Comparison of ENCODE assay signal across 16 cellular contexts in the genomic region with DNA sequence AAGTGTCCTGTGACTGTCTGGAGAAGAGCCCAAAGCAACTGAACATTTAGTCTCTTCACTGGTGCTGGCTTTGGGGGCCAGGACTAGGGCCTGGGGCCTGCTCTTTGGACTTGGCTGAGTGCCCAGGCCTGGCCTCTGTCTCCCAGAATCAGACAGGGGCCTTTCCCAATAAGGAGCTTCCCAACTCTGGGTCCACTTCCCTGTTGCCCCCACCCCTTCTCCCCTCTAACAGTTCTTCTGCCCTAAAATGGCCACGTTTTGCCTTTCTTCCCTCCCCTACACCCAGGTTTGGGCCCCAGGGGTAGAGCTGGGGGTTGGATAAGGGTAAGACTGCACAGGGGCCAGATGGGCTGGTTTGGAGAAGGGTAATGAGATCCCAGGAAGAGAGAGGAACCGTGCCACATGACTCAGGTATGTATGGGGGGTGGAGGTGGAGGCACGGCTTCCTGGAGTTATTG. TPM values are rescaled to one million over a fixed set of nuclear protein-coding genes. Genes with fewer than 3 reads are reported as not detected.
DNase-seq lines count a peak whose midpoint lies in the region; ATAC-seq and TF ChIP-seq lines count a peak whose summit lies in the region.
"Had no signal": no experiment of that assay in that cellular context is flagged by ENCODE, and none has a peak within 500 bp of the region (broad histone marks: within the 10 kb centered on the region; RNA-seq: fewer than 3 reads in every experiment).

No MANE protein-coding gene starts in this region.

- peak overlapping the region; percentile 64 for H3K4me2 ChIP-seq in skeletal muscle satellite cell (ENCODE audit: low read length)
- H3K4me2 ChIP-seq: KMS-11 had no signal

- peak overlapping the region; percentile 82 for H3K27ac Mint-ChIP-seq in activated T-helper 17 cell treated with anti-CD3 and anti-CD28 coated beads, Interleukin-2, amount 50 U/mL, for 72 hours
- H3K27ac Mint-ChIP-seq: T-cell had no signal

- peaks cover 0 to 88% of the 10 kb centered on the region in 2 donors for H3K4me1 ChIP-seq in right atrium auricular region
- peaks cover 62% of the 10 kb centered on the region for H3K4me1 ChIP-seq in skeletal muscle satellite cell (ENCODE audit: control insufficient read depth, insufficient read depth, low read length)

- H3K27ac ChIP-seq in right atrium auricular region, result peak overlapping the region; percentile 38 to 47
- H3K27ac ChIP-seq: C4-2B, KMS-11 had no signal

- H3K27me3 ChIP-seq in right atrium auricular region, result no peaks in the 10 kb centered on the region
- no peaks in the 10 kb centered on the region for H3K27me3 ChIP-seq in skeletal muscle satellite cell (ENCODE audit: control insufficient read depth, insufficient read depth, low read length)

- ATAC-seq in activated T-helper 17 cell treated with anti-CD3 and anti-CD28 coated beads, Interleukin-2, amount 50 U/mL, for 72 hours (replicated peaks), result no peak
- no peak for ATAC-seq in GM19452 (IDR thresholded peaks at IDR 0.05; ENCODE audit: unreplicated experiment)

- no peaks in the 10 kb centered on the region for H3K9me3 ChIP-seq in right atrium auricular region
- no peaks in the 10 kb centered on the region for H3K9me3 ChIP-seq in skeletal muscle satellite cell (replicated peaks; ENCODE audit: low read length)

- H3K4me3 ChIP-seq in right atrium auricular region (no peak overlapping the region), skeletal muscle satellite cell (ENCODE audit: low read length) (peak overlapping the region; percentile 16)

- DNase-seq in GM03348 (ENCODE audit: low spot score), result peak; percentile 18
- DNase-seq in right atrium auricular region (ENCODE audit: low spot score), result no peak
- no peak for DNase-seq in activated CD8-positive, alpha-beta memory T cell treated with anti-CD3 and anti-CD28 coated beads, Interleukin-2, amount 50 U/mL, for 4 hours
- DNase-seq in hepatic stellate cell (ENCODE audit: low spot score), result no peak
- no peak for DNase-seq in activated naive CD4-positive, alpha-beta T cell treated with anti-CD3 and anti-CD28 coated beads, Interleukin-2, amount 50 U/mL, for 16 hours
- DNase-seq: activated CD4-positive, alpha-beta T cell treated with anti-CD3 and anti-CD28 coated beads for 48 hours; activated effector memory CD4-positive, alpha-beta T cell treated with anti-CD3 and anti-CD28 coated beads, Interleukin-2, amount 50 U/mL, for 16 hours; islet precursor cell; NCI-H2081; T-cell had no signal

- no peaks in the 10 kb centered on the region for H3K9me3 Mint-ChIP-seq in activated T-helper 17 cell treated with anti-CD3 and anti-CD28 coated beads, Interleukin-2, amount 50 U/mL, for 72 hours
- H3K9me3 Mint-ChIP-seq: T-cell had no signal

- H3K27me3 Mint-ChIP-seq in activated T-helper 17 cell treated with anti-CD3 and anti-CD28 coated beads, Interleukin-2, amount 50 U/mL, for 72 hours, result peaks cover 11% of the 10 kb centered on the region

- no peaks in the 10 kb centered on the region for H3K36me3 Mint-ChIP-seq in activated T-helper 17 cell treated with anti-CD3 and anti-CD28 coated beads, Interleukin-2, amount 50 U/mL, for 72 hours (ENCODE audit: low read depth)
- H3K36me3 Mint-ChIP-seq: T-cell had no signal

- peak overlapping the region; percentile 60 for H3K4me3 Mint-ChIP-seq in activated T-helper 17 cell treated with anti-CD3 and anti-CD28 coated beads, Interleukin-2, amount 50 U/mL, for 72 hours
- H3K4me3 Mint-ChIP-seq: T-cell had no signal

- H3K4me1 Mint-ChIP-seq in activated T-helper 17 cell treated with anti-CD3 and anti-CD28 coated beads, Interleukin-2, amount 50 U/mL, for 72 hours, result peaks cover 36% of the 10 kb centered on the region

- peak overlapping the region; percentile 63 for H3K9ac ChIP-seq in skeletal muscle satellite cell (ENCODE audit: low read depth, low read length)
- H3K9ac ChIP-seq: KMS-11 had no signal

- no peak for TF ChIP-seq CTCF in right atrium auricular region (IDR thresholded peaks at IDR 0.05)

- H3K36me3 ChIP-seq in right atrium auricular region, result no peaks in the 10 kb centered on the region
- H3K36me3 ChIP-seq in skeletal muscle satellite cell (ENCODE audit: insufficient read depth, low read length), result no peaks in the 10 kb centered on the region

RNA-seq across cellular contexts. Expression of gene ITGA5, which starts 10.0 kb away (rescaled TPM):
- total RNA-seq in activated T-helper 17 cell treated with anti-CD3 and anti-CD28 coated beads, Interleukin-2, amount 50 U/mL, for 72 hours, result 100 to 1,000 TPM in 1 of 2 donors, 10 to 100 TPM in 1; 29.9 to 211 TPM
- total RNA-seq in right atrium auricular region, result 100 to 1,000 TPM in 1 of 2 donors, 10 to 100 TPM in 1; 80.5 to 144 TPM
- total RNA-seq in skeletal muscle satellite cell (2012; rRNA removed), result 794 and 1,056 TPM in 2 replicates

RNA-seq across cellular contexts. Expression of gene GTSF1, which starts 44.4 kb away (rescaled TPM):
- total RNA-seq in activated T-helper 17 cell treated with anti-CD3 and anti-CD28 coated beads, Interleukin-2, amount 50 U/mL, for 72 hours, result 10 to 100 TPM; 16.4 to 21.2 TPM
- not detected for total RNA-seq in right atrium auricular region
- total RNA-seq in skeletal muscle satellite cell (2012; rRNA removed), result not detected in 2 replicates
- total RNA-seq: chondrocyte had no signal

RNA-seq across cellular contexts. Expression of gene ZNF385A, which starts 44.5 kb away (rescaled TPM):
- 1 to 10 TPM in 1 of 2 donors, under 1 TPM in 1; 0.48 to 2.6 TPM for total RNA-seq in activated T-helper 17 cell treated with anti-CD3 and anti-CD28 coated beads, Interleukin-2, amount 50 U/mL, for 72 hours
- total RNA-seq in right atrium auricular region, result 10 to 100 TPM in 1 of 2 donors, 1 to 10 TPM in 1; 6.7 to 12.7 TPM
- total RNA-seq in skeletal muscle satellite cell (2012; rRNA removed), result 1.0 and 1.3 TPM in 2 replicates

Comparison
In these comparisons a context has a peak if more than half of its experiments do, and no peak if none do; other contexts are left out.
1. RNA of gene GTSF1, which starts 44.4 kb away (total RNA-seq): 16.4 to 21.2 TPM in activated T-helper 17 cell treated with anti-CD3 and anti-CD28 coated beads, Interleukin-2, amount 50 U/mL, for 72 hours; not detected in right atrium auricular region; every median in the first group is over 10 times any median in the second.